22 cellular contexts compared by ENCODE assay signal in genomic region chr2:196551014-196551413, GRCh38. TPM values are rescaled to one million over a fixed set of nuclear protein-coding genes. Genes with fewer than 3 reads are reported as not detected.
A peak's percentile ranks its signal among the peaks of the same experiment; 100 is the strongest.
DNase-seq lines count a peak whose midpoint lies in the region; TF ChIP-seq lines count a peak whose summit lies in the region.
"Had no signal": no experiment of that assay in that cellular context is flagged by ENCODE, and none has a peak within 500 bp of the region (broad histone marks: within the 10 kb centered on the region; RNA-seq: fewer than 3 reads in every experiment).

No MANE protein-coding gene starts in this region.

- H3K9ac ChIP-seq in adipocyte (ENCODE audit: low read length) = no peak overlapping the region
- H3K9ac ChIP-seq: BLaER1 had no signal

- H3K4me3 ChIP-seq in adipocyte (ENCODE audit: low read length) (no peak overlapping the region), fibroblast of the aortic adventitia (ENCODE audit: low read depth, low read length) (no peak overlapping the region)
- H3K4me3 ChIP-seq: A549, BLaER1, GM12878, HAP-1 had no signal

- H3K27me3 ChIP-seq in adipocyte (replicated peaks; ENCODE audit: control insufficient read depth, insufficient read depth, low read length) = no peaks in the 10 kb centered on the region
- H3K27me3 ChIP-seq: BLaER1 had no signal

- TF ChIP-seq CTCF in fibroblast of the aortic adventitia (IDR thresholded peaks at IDR 0.05; ENCODE audit: insufficient read depth, low read length) = no peak

- no peaks in the 10 kb centered on the region for H3K36me3 ChIP-seq in adipocyte (ENCODE audit: control insufficient read depth, insufficient read depth, low read length, severe bottlenecking)
- H3K36me3 ChIP-seq: BLaER1, HAP-1 had no signal

- DNase-seq in EH (ENCODE audit: low read depth) = peak; percentile 35
- DNase-seq in adipocyte (ENCODE audit: low read depth) = peak; percentile 75
- peak; percentile 47 for DNase-seq in fibroblast of the aortic adventitia (ENCODE audit: low read depth)
- DNase-seq in stromal cell of bone marrow (ENCODE audit: low read depth) = peak; percentile 27
- no peak for DNase-seq in NCI-H524 (lab: John Stamatoyannopoulos, UW)
- DNase-seq in NCI-H2081 treated with DMSO at 0.1 percent for 48 hours (lab: John Stamatoyannopoulos, UW) = no peak
- no peak for DNase-seq in NCI-H69 (lab: John Stamatoyannopoulos, UW)
- DNase-seq: CD4-positive, alpha-beta T cell; COR-L47; DMS79; Kasumi-1; NCI-H1048; NCI-H1417 treated with DMSO at 0.1 percent for 48 hours; NCI-H187; NCI-H2107; NCI-H446 treated with DMSO at 0.1 percent for 48 hours; NCI-H748 treated with DMSO at 0.1 percent for 48 hours; T-cell had no signal

- H3K4me1 ChIP-seq in adipocyte (ENCODE audit: control insufficient read depth, insufficient read depth, low read length) = peaks cover 5% of the 10 kb centered on the region
- H3K4me1 ChIP-seq: A549, BLaER1 had no signal

- H3K9me3 ChIP-seq in adipocyte (ENCODE audit: control insufficient read depth, low read length) = no peaks in the 10 kb centered on the region
- H3K9me3 ChIP-seq: A549, BLaER1, HAP-1 had no signal

RNA-seq across cellular contexts. Expression of gene HECW2, which starts 42.3 kb away (rescaled TPM):
- total RNA-seq in fibroblast of the aortic adventitia (ENCODE audit: low replicate concordance) = 4.0 and 69.9 TPM in 2 replicates

Comparison
In these comparisons a context has a peak if more than half of its experiments do, and no peak if none do; other contexts are left out.
1. DNase-seq: peak in EH (single experiment), adipocyte (single experiment), fibroblast of the aortic adventitia (single experiment) and stromal cell of bone marrow (single experiment); none in NCI-H524 (0 of 2), NCI-H2081 treated with DMSO at 0.1 percent for 48 hours (single experiment) and NCI-H69 (single experiment).